In the genomic region with DNA sequence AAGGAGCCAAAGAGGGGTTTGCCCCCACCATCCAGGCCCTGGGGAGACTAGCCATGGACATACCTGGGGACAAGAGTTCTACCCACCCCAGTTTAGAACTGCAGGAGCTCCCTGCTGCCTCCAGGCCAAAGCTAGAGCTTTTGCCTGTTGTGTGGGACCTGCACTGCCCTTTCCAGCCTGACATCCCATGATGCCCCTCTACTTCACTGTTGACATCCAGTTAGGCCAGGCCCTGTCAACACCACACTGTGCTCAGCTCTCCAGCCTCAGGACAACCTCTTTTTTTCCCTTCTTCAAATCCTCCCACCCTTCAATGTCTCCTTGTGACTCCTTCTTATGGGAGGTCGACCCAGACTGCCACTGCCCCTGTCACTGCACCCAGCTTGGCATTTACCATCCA, we compare ENCODE assay signal across 24 cellular contexts. TPM values are rescaled to one million over a fixed set of nuclear protein-coding genes. Genes with fewer than 3 reads are reported as not detected.
DNase-seq lines count a peak whose midpoint lies in the region; ATAC-seq and TF ChIP-seq lines count a peak whose summit lies in the region.
"Had no signal": no experiment of that assay in that cellular context is flagged by ENCODE, and none has a peak within 500 bp of the region (broad histone marks: within the 10 kb centered on the region; RNA-seq: fewer than 3 reads in every experiment).

No MANE protein-coding gene starts in this region.

- no peaks in the 10 kb centered on the region for H3K27me3 ChIP-seq in Loucy (ENCODE audit: insufficient read depth, low read length, poor library complexity, severe bottlenecking)
- H3K27me3 ChIP-seq in lower lobe of right lung (ENCODE audit: low read depth) = peaks cover 8% of the 10 kb centered on the region
- H3K27me3 ChIP-seq: BE2C had no signal

- H3K9me3 Mint-ChIP-seq in activated CD8-positive, alpha-beta memory T cell treated with anti-CD3 and anti-CD28 coated beads, Interleukin-2, amount 10 ng/mL, durations not matched to agents 7 days and 5 days (ENCODE audit: low read depth) = no peaks in the 10 kb centered on the region
- no peaks in the 10 kb centered on the region for H3K9me3 Mint-ChIP-seq in stimulated activated memory B cell treated with anti-CD40 and anti-IgM and Interleukin-4, amounts not matched to agents 10 μg/mL and 1 μg/mL and 100 μg/mL, for 72 hours
- H3K9me3 Mint-ChIP-seq: HFFc6, IgD-negative memory B cell had no signal

- no peak overlapping the region for H3K9ac ChIP-seq in Loucy (ENCODE audit: low read depth, low read length, poor library complexity, severe bottlenecking)
- H3K9ac ChIP-seq: SK-N-SH had no signal

- no peaks in the 10 kb centered on the region for H3K36me3 Mint-ChIP-seq in activated CD8-positive, alpha-beta memory T cell treated with anti-CD3 and anti-CD28 coated beads, Interleukin-2, amount 10 ng/mL, durations not matched to agents 7 days and 5 days
- H3K36me3 Mint-ChIP-seq in stimulated activated memory B cell treated with anti-CD40 and anti-IgM and Interleukin-4, amounts not matched to agents 10 μg/mL and 1 μg/mL and 100 μg/mL, for 72 hours = no peaks in the 10 kb centered on the region

- H3K4me3 Mint-ChIP-seq in activated CD8-positive, alpha-beta memory T cell treated with anti-CD3 and anti-CD28 coated beads, Interleukin-2, amount 10 ng/mL, durations not matched to agents 7 days and 5 days = no peak overlapping the region
- no peak overlapping the region for H3K4me3 Mint-ChIP-seq in stimulated activated memory B cell treated with anti-CD40 and anti-IgM and Interleukin-4, amounts not matched to agents 10 μg/mL and 1 μg/mL and 100 μg/mL, for 72 hours
- H3K4me3 Mint-ChIP-seq: HFFc6 had no signal

- no peak for ATAC-seq in activated CD8-positive, alpha-beta memory T cell treated with anti-CD3 and anti-CD28 coated beads, Interleukin-2, amount 10 ng/mL, durations not matched to agents 7 days and 5 days
- ATAC-seq in stimulated activated memory B cell treated with anti-CD40 and anti-IgM and Interleukin-4, amounts not matched to agents 10 μg/mL and 1 μg/mL and 100 μg/mL, for 72 hours = peak; percentile 9
- ATAC-seq in lower lobe of right lung (no peak), HG03280 (IDR thresholded peaks at IDR 0.05; ENCODE audit: unreplicated experiment) (no peak)

- no peaks in the 10 kb centered on the region for H3K36me3 ChIP-seq in Loucy (ENCODE audit: insufficient read depth, low read length)
- H3K36me3 ChIP-seq in lower lobe of right lung = no peaks in the 10 kb centered on the region
- H3K36me3 ChIP-seq: BE2C had no signal

- no peak for TF ChIP-seq CTCF in Loucy (conservative IDR thresholded peaks at IDR 0.05; ENCODE audit: low read length)
- TF ChIP-seq CTCF in lower lobe of right lung (IDR thresholded peaks at IDR 0.05) = no peak

- CTCF ChIA-PET in activated CD8-positive, alpha-beta memory T cell treated with anti-CD3 and anti-CD28 coated beads, Interleukin-2, amount 10 ng/mL, durations not matched to agents 7 days and 5 days (lab: Charles Lee) = interaction anchor here (21.0 kb wide), 1 partner anchor 149 kb away, joined by 395 read pairs; the partner anchor contains the start of genes B3GNT9, FBXL8, HSF4 and TRADD

- DNase-seq in activated CD8-positive, alpha-beta memory T cell treated with anti-CD3 and anti-CD28 coated beads, Interleukin-2, amount 10 ng/mL, durations not matched to agents 7 days and 5 days = no peak
- no peak for DNase-seq in activated CD8-positive, alpha-beta memory T cell treated with anti-CD3 and anti-CD28 coated beads, Interleukin-2, amount 50 U/mL, for 4 hours
- peak; percentile 12 for DNase-seq in D341Med (ENCODE audit: low spot score)
- DNase-seq in lower lobe of right lung = no peak
- DNase-seq: BE2C; COR-L47; H7; HFFc6; MV-4-11; NCI-H1105 treated with DMSO at 0.1 percent for 48 hours; NCI-H2029 treated with DMSO at 0.1 percent for 48 hours; NCI-H226; NCI-H510A treated with DMSO at 0.1 percent for 48 hours; NCI-H748 treated with DMSO at 0.1 percent for 48 hours; NK-92 treated with Interleukin-12 subunit alpha and Interleukin-12 subunit beta, amount 100 ng/mL, for 24 hours; SIG-M5; SK-N-SH had no signal

- peak overlapping the region; percentile 36 for H3K27ac Mint-ChIP-seq in activated CD8-positive, alpha-beta memory T cell treated with anti-CD3 and anti-CD28 coated beads, Interleukin-2, amount 10 ng/mL, durations not matched to agents 7 days and 5 days
- no peak overlapping the region for H3K27ac Mint-ChIP-seq in stimulated activated memory B cell treated with anti-CD40 and anti-IgM and Interleukin-4, amounts not matched to agents 10 μg/mL and 1 μg/mL and 100 μg/mL, for 72 hours
- H3K27ac Mint-ChIP-seq: HFFc6, IgD-negative memory B cell had no signal

- no peak overlapping the region for H3K4me2 ChIP-seq in Loucy (ENCODE audit: low read depth, low read length, poor library complexity, severe bottlenecking)
- H3K4me2 ChIP-seq: SK-N-SH had no signal

- H3K9me2 ChIP-seq in Loucy (replicated peaks; ENCODE audit: low read depth, low read length) = no peaks in the 10 kb centered on the region
- H3K9me2 ChIP-seq: SK-N-SH had no signal

- intact Hi-C loops in lower lobe of right lung (cut with DNase I) = no loop called here

- no peaks in the 10 kb centered on the region for H3K79me2 ChIP-seq in Loucy (ENCODE audit: insufficient read depth, low read length)

- H3K4me1 Mint-ChIP-seq in activated CD8-positive, alpha-beta memory T cell treated with anti-CD3 and anti-CD28 coated beads, Interleukin-2, amount 10 ng/mL, durations not matched to agents 7 days and 5 days = peaks cover 30% of the 10 kb centered on the region
- H3K4me1 Mint-ChIP-seq in stimulated activated memory B cell treated with anti-CD40 and anti-IgM and Interleukin-4, amounts not matched to agents 10 μg/mL and 1 μg/mL and 100 μg/mL, for 72 hours = peaks cover 6% of the 10 kb centered on the region

- H3K4me1 ChIP-seq in Loucy (ENCODE audit: insufficient read depth, low read length, poor library complexity, severe bottlenecking) = peaks cover 12% of the 10 kb centered on the region
- peaks cover 10% of the 10 kb centered on the region for H3K4me1 ChIP-seq in lower lobe of right lung

- H3K27ac ChIP-seq in lower lobe of right lung = no peak overlapping the region
- H3K27ac ChIP-seq: HL-60, RWPE1 had no signal

- H3K27me3 Mint-ChIP-seq in activated CD8-positive, alpha-beta memory T cell treated with anti-CD3 and anti-CD28 coated beads, Interleukin-2, amount 10 ng/mL, durations not matched to agents 7 days and 5 days = no peaks in the 10 kb centered on the region
- no peaks in the 10 kb centered on the region for H3K27me3 Mint-ChIP-seq in stimulated activated memory B cell treated with anti-CD40 and anti-IgM and Interleukin-4, amounts not matched to agents 10 μg/mL and 1 μg/mL and 100 μg/mL, for 72 hours
- H3K27me3 Mint-ChIP-seq: IgD-negative memory B cell had no signal

- H2AFZ ChIP-seq in Loucy (ENCODE audit: low read length) = peak overlapping the region; percentile 15; the same call in 1 of the 2 replicates

- no peaks in the 10 kb centered on the region for H4K20me1 ChIP-seq in Loucy (ENCODE audit: insufficient read depth, low read length, poor library complexity, severe bottlenecking)

- H3K9me3 ChIP-seq in Loucy (ENCODE audit: insufficient read depth, low read depth, low read length) = no peaks in the 10 kb centered on the region
- no peaks in the 10 kb centered on the region for H3K9me3 ChIP-seq in lower lobe of right lung
- H3K9me3 ChIP-seq: BE2C, SK-N-SH had no signal

- H3K4me3 ChIP-seq in Loucy (ENCODE audit: low read length, poor library complexity, severe bottlenecking) (no peak overlapping the region), lower lobe of right lung (no peak overlapping the region)

- no peaks in the 10 kb centered on the region for H3F3A ChIP-seq in Loucy (ENCODE audit: low read depth)

RNA-seq across cellular contexts. Expression of gene CBFB, which starts 19.8 kb away (rescaled TPM):
- 100 to 1,000 TPM; 180 to 196 TPM for total RNA-seq in activated CD8-positive, alpha-beta memory T cell treated with anti-CD3 and anti-CD28 coated beads, Interleukin-2, amount 10 ng/mL, durations not matched to agents 7 days and 5 days
- total RNA-seq in lower lobe of right lung = 46.9 TPM

RNA-seq across cellular contexts. Expression of gene CES4A, which starts 20.8 kb away (rescaled TPM):
- 10 to 100 TPM in 1 of 2 experiments, 1 to 10 TPM in 1; 8.1 to 11.7 TPM for total RNA-seq in activated CD8-positive, alpha-beta memory T cell treated with anti-CD3 and anti-CD28 coated beads, Interleukin-2, amount 10 ng/mL, durations not matched to agents 7 days and 5 days
- total RNA-seq in lower lobe of right lung = 14.8 TPM
- total RNA-seq: M059J had no signal

RNA-seq across cellular contexts. Expression of gene CES3, which starts 48.1 kb away (rescaled TPM):
- total RNA-seq in activated CD8-positive, alpha-beta memory T cell treated with anti-CD3 and anti-CD28 coated beads, Interleukin-2, amount 10 ng/mL, durations not matched to agents 7 days and 5 days = 1 to 10 TPM; 2.3 to 4.5 TPM
- total RNA-seq in lower lobe of right lung = 2.5 TPM
